In genomic region chr2:218396688-218397501, GRCh38 we compare ENCODE assay signal across 1 cellular context.
TF ChIP-seq lines count a peak whose summit lies in the region.

No MANE protein-coding gene starts in this region.

TF ChIP-seq in HepG2, 621 proteins besides CTCF, POLR2A, EP300 and RAD21 (continued from another document and continues in another):
- TF ChIP-seq ZNF770 (CRISPR knock-in tag; IDR thresholded peaks at IDR 0.05) (no peak), ZNF510 (CRISPR knock-in tag; IDR thresholded peaks at IDR 0.05; ENCODE audit: low read depth) (no peak), MXD1 (CRISPR knock-in tag; IDR thresholded peaks at IDR 0.05) (peak; percentile 15; the same call in 1 of the 2 replicates), ATF1 (CRISPR knock-in tag; IDR thresholded peaks at IDR 0.05) (no peak), ARID4A (CRISPR knock-in tag; IDR thresholded peaks at IDR 0.05; ENCODE audit: borderline replicate concordance) (peak; percentile 42), ETV5 (CRISPR knock-in tag; IDR thresholded peaks at IDR 0.05; ENCODE audit: borderline replicate concordance) (0 out of 2 replicates have a peak, but pooled peaks have one; percentile 56), PAXIP1 (CRISPR knock-in tag; conservative IDR thresholded peaks at IDR 0.05) (no peak), ZNF274 (CRISPR knock-in tag; IDR thresholded peaks at IDR 0.05) (peak; percentile 31; the same call in 1 of the 2 replicates), NR2F6 (IDR thresholded peaks at IDR 0.05) (no peak), NR2F6 (CRISPR knock-in tag; IDR thresholded peaks at IDR 0.05) (peak; percentile 69), TRIM24 (CRISPR knock-in tag; IDR thresholded peaks at IDR 0.05) (no peak), SOX6 (IDR thresholded peaks at IDR 0.05) (no peak), SOX6 (CRISPR knock-in tag; IDR thresholded peaks at IDR 0.05) (no peak), TP53 (CRISPR knock-in tag; conservative IDR thresholded peaks at IDR 0.05) (no peak), UBTF (CRISPR knock-in tag; IDR thresholded peaks at IDR 0.05) (no peak; the same call in 1 of the 2 replicates), FOXA3 (CRISPR knock-in tag; IDR thresholded peaks at IDR 0.05) (peak; percentile 66), ZNF124 (CRISPR knock-in tag; IDR thresholded peaks at IDR 0.05) (peak; percentile 3; the same call in 1 of the 2 replicates), ZBTB49 (CRISPR knock-in tag; IDR thresholded peaks at IDR 0.05; ENCODE audit: borderline replicate concordance) (no peak), ZNF333 (CRISPR knock-in tag; IDR thresholded peaks at IDR 0.05; ENCODE audit: borderline replicate concordance) (no peak), ZBTB46 (CRISPR knock-in tag; IDR thresholded peaks at IDR 0.05; ENCODE audit: borderline replicate concordance) (no peak), GABPA (IDR thresholded peaks at IDR 0.05; ENCODE audit: low read depth, low read length) (no peak), GABPA (CRISPR knock-in tag; IDR thresholded peaks at IDR 0.05; ENCODE audit: low read depth) (0 out of 2 replicates have a peak, but pooled peaks have one; percentile 15), ZNF724P (CRISPR knock-in tag; IDR thresholded peaks at IDR 0.05; ENCODE audit: borderline replicate concordance) (peak; percentile 83), ZBTB43 (CRISPR knock-in tag; conservative IDR thresholded peaks at IDR 0.05) (no peak), ZSCAN21 (CRISPR knock-in tag; IDR thresholded peaks at IDR 0.05; ENCODE audit: borderline replicate concordance) (peak; percentile 65; the same call in 1 of the 2 replicates), ZNF580 (CRISPR knock-in tag; IDR thresholded peaks at IDR 0.05; ENCODE audit: borderline replicate concordance, low read depth) (no peak), ZBTB26 (CRISPR knock-in tag; IDR thresholded peaks at IDR 0.05; ENCODE audit: borderline replicate concordance) (peak; percentile 40; the same call in 1 of the 2 replicates), FIP1L1 (IDR thresholded peaks at IDR 0.05; ENCODE audit: borderline replicate concordance, insufficient read depth, low read depth, low read length) (peak; percentile 36; the same call in 1 of the 2 replicates), HIVEP1 (CRISPR knock-in tag; IDR thresholded peaks at IDR 0.05) (peak; percentile 1; the same call in 1 of the 2 replicates), ZNF512 (CRISPR knock-in tag; IDR thresholded peaks at IDR 0.05) (0 out of 2 replicates have a peak, but pooled peaks have one; percentile 24), MLX (CRISPR knock-in tag; IDR thresholded peaks at IDR 0.05) (peak; percentile 2; the same call in 1 of the 2 replicates), KDM1A (CRISPR knock-in tag; IDR thresholded peaks at IDR 0.05) (0 out of 2 replicates have a peak, but pooled peaks have one; percentile 16)
